ENCODE assay signal across 19 cellular contexts in genomic region chr9:109088221-109088620, GRCh38. TPM values are rescaled to one million over a fixed set of nuclear protein-coding genes. Genes with fewer than 3 reads are reported as not detected.
A peak's percentile ranks its signal among the peaks of the same experiment; 100 is the strongest.
DNase-seq lines count a peak whose midpoint lies in the region; ATAC-seq and TF ChIP-seq lines count a peak whose summit lies in the region.
"Had no signal": no experiment of that assay in that cellular context is flagged by ENCODE, and none has a peak within 500 bp of the region (broad histone marks: within the 10 kb centered on the region; RNA-seq: fewer than 3 reads in every experiment).

No MANE protein-coding gene starts in this region.

- intact Hi-C loops in MCF 10A (cut with micrococcal nuclease) (no loop called here), mammary epithelial cell (cut with micrococcal nuclease) (no loop called here), CD14-positive monocyte (cut with micrococcal nuclease) (no loop called here), head of caudate nucleus (cut with DNase I) (no loop called here), sciatic nerve (cut with DNase I) (no loop called here)

- no peak overlapping the region for H3K27ac Mint-ChIP-seq in MCF 10A (ENCODE audit: low read depth, unreplicated experiment)
- H3K27ac Mint-ChIP-seq in CD14-positive monocyte: peak overlapping the region in 1 of 7 donors; percentile 13
- H3K27ac Mint-ChIP-seq in activated naive CD4-positive, alpha-beta T cell treated with anti-CD3 and anti-CD28 coated beads, Interleukin-2, amount 50 U/mL, for 72 hours: peak overlapping the region in 1 of 2 donors; percentile 12

- H3K4me1 Mint-ChIP-seq in MCF 10A (ENCODE audit: insufficient read depth, unreplicated experiment) (peaks cover 17% of the 10 kb centered on the region), CD14-positive monocyte (peaks cover 4% of the 10 kb centered on the region)

- no peak overlapping the region for H3K4me3 ChIP-seq in mammary epithelial cell (replicated peaks in 1 of 3; ENCODE audit: insufficient read depth in 1 of 3, low read depth in 2 of 3, low read length in 3 of 3)
- H3K4me3 ChIP-seq: BLaER1, GM23248 had no signal

- H3K27me3 Mint-ChIP-seq in MCF 10A (ENCODE audit: insufficient read depth, unreplicated experiment) (no peaks in the 10 kb centered on the region), CD14-positive monocyte (ENCODE audit: low read depth in 3 of 3) (no peaks in the 10 kb centered on the region)
- H3K27me3 Mint-ChIP-seq: CD8-positive, alpha-beta memory T cell had no signal

- in situ Hi-C loops in mammary epithelial cell (cut with MboI; ENCODE audit: low sequenced_read_pairs in 2 of 2): no loop called here

- TF ChIP-seq CTCF in MCF 10A (IDR thresholded peaks at IDR 0.05; ENCODE audit: unreplicated experiment) (no peak), mammary epithelial cell (conservative IDR thresholded peaks at IDR 0.05 in 1 of 2, IDR thresholded peaks at IDR 0.05 in 1 of 2; ENCODE audit: extremely low read depth in 1 of 2, insufficient read depth in 1 of 2, low read depth in 1 of 2, low read length in 2 of 2) (no peak), CD14-positive monocyte (IDR thresholded peaks at IDR 0.05) (no peak)

- POLR2A ChIA-PET in MCF 10A (lab: Yijun Ruan, JAX): interaction anchor here (1.0 to 3.0 kb wide), 3 partner anchors 8 to 17 kb away, joined by 3 to 12 read pairs (median 4); no protein-coding TSS in a partner anchor

- H3K36me3 Mint-ChIP-seq in MCF 10A (ENCODE audit: insufficient read depth, unreplicated experiment) (peaks cover 78% of the 10 kb centered on the region), CD14-positive monocyte (peaks cover 60 to 84% of the 10 kb centered on the region in 2 donors)
- peaks cover 12 to 27% of the 10 kb centered on the region in 2 donors for H3K36me3 Mint-ChIP-seq in activated naive CD4-positive, alpha-beta T cell treated with anti-CD3 and anti-CD28 coated beads, Interleukin-2, amount 50 U/mL, for 72 hours

- H3K4me1 ChIP-seq in mammary epithelial cell (ENCODE audit: insufficient read depth, low read length): no peaks in the 10 kb centered on the region
- H3K4me1 ChIP-seq: BLaER1 had no signal

- CTCF ChIA-PET in MCF 10A (lab: Yijun Ruan, JAX): interaction anchor here (0.5 to 1.9 kb wide), 7 partner anchors 9 to 318 kb away, joined by 3 to 9 read pairs (median 3); no protein-coding TSS in a partner anchor
- CTCF ChIA-PET in mammary epithelial cell (lab: Charles Lee; ENCODE audit: low non-redundant PET): interaction anchor here (0.6 kb wide), 1 partner anchor 22 kb away, joined by 8 read pairs; no protein-coding TSS in a partner anchor

- H3K36me3 ChIP-seq in mammary epithelial cell (ENCODE audit: insufficient read depth, low read length): peaks cover 23% of the 10 kb centered on the region

- no peaks in the 10 kb centered on the region for H3K27me3 ChIP-seq in mammary epithelial cell (ENCODE audit: insufficient read depth, low read length)
- H3K27me3 ChIP-seq: BLaER1 had no signal

- no TSS peak for BruUV-seq in MCF 10A (replicated peaks; lab: Mats Ljungman, UMichigan)
- BruUV-seq in mammary epithelial cell (replicated peaks; lab: Mats Ljungman, UMichigan): no TSS peak

- 97% methylated on average over 5 of the region's 7 CpGs for WGBS in mammary epithelial cell (ENCODE audit: low coverage, missing lambda C conversion rate)

- H3K9me3 ChIP-seq in mammary epithelial cell (replicated peaks; ENCODE audit: insufficient read depth, low read length): no peaks in the 10 kb centered on the region
- H3K9me3 ChIP-seq: BLaER1 had no signal

- H3K79me2 ChIP-seq in mammary epithelial cell (ENCODE audit: insufficient read depth, low read length): peaks cover 38% of the 10 kb centered on the region

- peak; percentile 44 for DNase-seq in MCF 10A (ENCODE audit: unreplicated experiment)
- no peak for DNase-seq in mammary epithelial cell
- peak; percentile 50 for DNase-seq in HCEC 1CT
- no peak for DNase-seq in epithelial cell of prostate (ENCODE audit: low read depth, low spot score)
- DNase-seq in CD14-positive monocyte (ENCODE audit: low spot score): no peak
- no peak for DNase-seq in activated naive CD4-positive, alpha-beta T cell treated with anti-CD3 and anti-CD28 coated beads, Interleukin-2, amount 50 U/mL, for 72 hours (ENCODE audit: low spot score in 2 of 2)
- DNase-seq in head of caudate nucleus: no peak
- no peak for DNase-seq in sciatic nerve (ENCODE audit: low spot score)
- DNase-seq: CD8-positive, alpha-beta memory T cell; DND-41; GF-D8; GM23248; NCI-H1417 treated with DMSO at 0.1 percent for 48 hours; NCI-H1930; NCI-H226; NCI-H524 had no signal

- no peak overlapping the region for H3K4me2 ChIP-seq in mammary epithelial cell (ENCODE audit: insufficient read depth, low read depth, low read length)
- H3K4me2 ChIP-seq: BLaER1, KMS-11 had no signal

- H3K27ac ChIP-seq in mammary epithelial cell (ENCODE audit: insufficient read depth, low read depth, low read length): no peak overlapping the region
- peak overlapping the region; percentile 3 for H3K27ac ChIP-seq in epithelial cell of prostate
- H3K27ac ChIP-seq: BLaER1, GM23248, KMS-11 had no signal

- no peaks in the 10 kb centered on the region for H4K20me1 ChIP-seq in mammary epithelial cell (ENCODE audit: insufficient read depth, low read length)

- ATAC-seq in activated naive CD4-positive, alpha-beta T cell treated with anti-CD3 and anti-CD28 coated beads, Interleukin-2, amount 50 U/mL, for 72 hours: no peak
- ATAC-seq in sciatic nerve: no peak
- ATAC-seq: HepG2 had no signal

- H3K9me3 Mint-ChIP-seq in MCF 10A (ENCODE audit: unreplicated experiment) (no peaks in the 10 kb centered on the region), CD14-positive monocyte (no peaks in the 10 kb centered on the region)
- H3K9me3 Mint-ChIP-seq in activated naive CD4-positive, alpha-beta T cell treated with anti-CD3 and anti-CD28 coated beads, Interleukin-2, amount 50 U/mL, for 72 hours: no peaks in the 10 kb centered on the region
- H3K9me3 Mint-ChIP-seq: CD8-positive, alpha-beta memory T cell had no signal

- no peak overlapping the region for H3K9ac ChIP-seq in mammary epithelial cell (ENCODE audit: insufficient read depth, low read length)
- H3K9ac ChIP-seq: BLaER1, GM23248, KMS-11 had no signal

- H3K4me3 Mint-ChIP-seq in MCF 10A (ENCODE audit: unreplicated experiment) (no peak overlapping the region), CD14-positive monocyte (no peak overlapping the region)
- H3K4me3 Mint-ChIP-seq: CD8-positive, alpha-beta memory T cell had no signal

- dilution Hi-C loops in mammary epithelial cell (cut with HindIII; ENCODE audit: low sequenced_read_pairs): no loop called here

- H2AFZ ChIP-seq in mammary epithelial cell (ENCODE audit: low read depth, low read length): no peak overlapping the region
- H2AFZ ChIP-seq: GM23248 had no signal

RNA-seq across cellular contexts. Expression of gene TMEM245, which starts 31.5 kb away (rescaled TPM):
- 35.0 and 43.8 TPM in 2 replicates for total RNA-seq in MCF 10A (2022)
- total RNA-seq in mammary epithelial cell: 10 to 100 TPM; 33.1 to 70.3 TPM
- polyA plus RNA-seq in mammary epithelial cell: 39.4 TPM
- 82.8 TPM for polyA minus RNA-seq in mammary epithelial cell
- polyA plus RNA-seq in CD14-positive monocyte: 10 to 100 TPM in 1 of 2 donors, 1 to 10 TPM in 1; 9.7 to 11.3 TPM
- 10 to 100 TPM; 15.7 to 23.5 TPM for total RNA-seq in activated naive CD4-positive, alpha-beta T cell treated with anti-CD3 and anti-CD28 coated beads, Interleukin-2, amount 50 U/mL, for 72 hours
- total RNA-seq in sciatic nerve: 92.6 TPM

Comparison
In these comparisons a context has a peak if more than half of its experiments do, and no peak if none do; other contexts are left out.
1. DNase-seq: peak in MCF 10A (single experiment) and HCEC 1CT (single experiment); none in mammary epithelial cell (single experiment), epithelial cell of prostate (single experiment), CD14-positive monocyte (single experiment), activated naive CD4-positive, alpha-beta T cell treated with anti-CD3 and anti-CD28 coated beads, Interleukin-2, amount 50 U/mL, for 72 hours (0 of 2), head of caudate nucleus (0 of 42) and sciatic nerve (single experiment).